Comparison of ENCODE assay signal across 24 cellular contexts in genomic region chr6:72709436-72709835, GRCh38.
DNase-seq lines count a peak whose midpoint lies in the region; ATAC-seq and TF ChIP-seq lines count a peak whose summit lies in the region.
"Had no signal": no experiment of that assay in that cellular context is flagged by ENCODE, and none has a peak within 500 bp of the region (broad histone marks: within the 10 kb centered on the region; RNA-seq: fewer than 3 reads in every experiment).

No MANE protein-coding gene starts in this region.

- H3K27ac ChIP-seq in sigmoid colon, result no peak overlapping the region
- H3K27ac ChIP-seq: 22Rv1, Peyer's patch had no signal

- TF ChIP-seq POLR2A in sigmoid colon (IDR thresholded peaks at IDR 0.05), result no peak

- H3K4me3 ChIP-seq in AG04449 (ENCODE audit: low read depth, low read length) (no peak overlapping the region), sigmoid colon (no peak overlapping the region)
- H3K4me3 ChIP-seq: Peyer's patch had no signal

- no peaks in the 10 kb centered on the region for H3K36me3 ChIP-seq in sigmoid colon
- H3K36me3 ChIP-seq: BE2C, Peyer's patch had no signal

- no peak for ATAC-seq in GM19035 (IDR thresholded peaks at IDR 0.05; ENCODE audit: unreplicated experiment)

- DNase-seq in AG04449 (ENCODE audit: low read depth, low spot score) (peak; percentile 21), GM04503 (ENCODE audit: low read depth) (peak; percentile 58), brain pericyte (ENCODE audit: low read depth, low spot score) (peak; percentile 58), fibroblast of the conjunctiva (ENCODE audit: low read depth) (peak; percentile 46), sigmoid colon (no peak), GM10248 (ENCODE audit: extremely low spot score) (no peak)
- no peak for DNase-seq in activated T-cell treated with anti-CD3 and anti-CD28 coated beads, Interleukin-2, amount 50 U/mL, for 24 hours
- DNase-seq: ACHN; BE2C; Caco-2; CD4-positive, alpha-beta T cell; DMS 273 treated with DMSO at 0.1 percent for 48 hours; DMS79 treated with DMSO at 0.1 percent for 48 hours; H7; Kasumi-1; NCI-H1417; NCI-H1694 treated with DMSO at 0.1 percent for 48 hours; NCI-H2081 treated with DMSO at 0.1 percent for 48 hours; NCI-H2171 treated with DMSO at 0.1 percent for 48 hours; NCI-H524 treated with DMSO at 0.1 percent for 48 hours; NCI-H82; Peyer's patch had no signal

- H3K27ac Mint-ChIP-seq in activated T-cell treated with anti-CD3 and anti-CD28 coated beads, Interleukin-2, amount 50 U/mL, for 24 hours, result no peak overlapping the region
- H3K27ac Mint-ChIP-seq: CD4-positive, alpha-beta T cell had no signal

- peaks cover 15% of the 10 kb centered on the region for H3K36me3 Mint-ChIP-seq in activated T-cell treated with anti-CD3 and anti-CD28 coated beads, Interleukin-2, amount 50 U/mL, for 24 hours (ENCODE audit: low read depth)

- no peak for TF ChIP-seq EP300 in sigmoid colon (IDR thresholded peaks at IDR 0.05)

- CTCF ChIA-PET in AG04449 (lab: Yijun Ruan, JAX) (interaction anchor here (1.0 kb wide), 1 partner anchor 14 kb away, joined by 3 read pairs; no protein-coding TSS in a partner anchor), GM10248 (lab: Yijun Ruan, JAX) (no interaction called here)

- intact Hi-C loops in sigmoid colon (cut with DNase I), result no loop called here

- peaks cover 9% of the 10 kb centered on the region for H3K9me3 Mint-ChIP-seq in activated T-cell treated with anti-CD3 and anti-CD28 coated beads, Interleukin-2, amount 50 U/mL, for 24 hours

- 23 to 68% methylated on average over 1 of the region's 1 CpG for WGBS in sigmoid colon, 2 donors

- H3K9me3 ChIP-seq in sigmoid colon, result no peaks in the 10 kb centered on the region
- H3K9me3 ChIP-seq: BE2C, Caco-2, Peyer's patch had no signal

- H3K27me3 ChIP-seq in sigmoid colon, result no peaks in the 10 kb centered on the region
- H3K27me3 ChIP-seq: BE2C, Peyer's patch had no signal

- no peak for TF ChIP-seq CTCF in AG04449 (IDR thresholded peaks at IDR 0.05; ENCODE audit: insufficient read depth, low read length, missing control alignments)
- TF ChIP-seq CTCF in sigmoid colon (IDR thresholded peaks at IDR 0.05), result no peak
- TF ChIP-seq CTCF in GM10248 (IDR thresholded peaks at IDR 0.05; ENCODE audit: control extremely low read depth, extremely low read depth, low read depth, missing control alignments), result no peak

- no peak overlapping the region for H3K4me3 Mint-ChIP-seq in activated T-cell treated with anti-CD3 and anti-CD28 coated beads, Interleukin-2, amount 50 U/mL, for 24 hours
- H3K4me3 Mint-ChIP-seq: CD4-positive, alpha-beta T cell had no signal

- H3K4me1 Mint-ChIP-seq in activated T-cell treated with anti-CD3 and anti-CD28 coated beads, Interleukin-2, amount 50 U/mL, for 24 hours (ENCODE audit: low read depth), result no peaks in the 10 kb centered on the region

- no peaks in the 10 kb centered on the region for H3K4me1 ChIP-seq in sigmoid colon
- H3K4me1 ChIP-seq: BE2C, Caco-2, Peyer's patch had no signal

- no peaks in the 10 kb centered on the region for H3K27me3 Mint-ChIP-seq in activated T-cell treated with anti-CD3 and anti-CD28 coated beads, Interleukin-2, amount 50 U/mL, for 24 hours
- H3K27me3 Mint-ChIP-seq: CD4-positive, alpha-beta T cell had no signal

- POLR2A ChIA-PET in AG04449 (lab: Yijun Ruan, JAX) (no interaction called here), GM10248 (lab: Yijun Ruan, JAX) (no interaction called here)

Comparison
In these comparisons a context has a peak if more than half of its experiments do, and no peak if none do; other contexts are left out.
1. DNase-seq: peak in AG04449 (single experiment), GM04503 (single experiment), brain pericyte (single experiment) and fibroblast of the conjunctiva (single experiment); none in activated T-cell treated with anti-CD3 and anti-CD28 coated beads, Interleukin-2, amount 50 U/mL, for 24 hours (single experiment), sigmoid colon (single experiment) and GM10248 (single experiment).